17 cellular contexts compared by ENCODE assay signal in genomic region chr7:105215182-105215581, GRCh38.
"Had no signal": no experiment of that assay in that cellular context is flagged by ENCODE, and none has a peak within 500 bp of the region (broad histone marks: within the 10 kb centered on the region; RNA-seq: fewer than 3 reads in every experiment).

No MANE protein-coding gene starts in this region.

- H3K4me3 Mint-ChIP-seq: naive thymus-derived CD8-positive, alpha-beta T cell; stimulated activated naive B cell treated with anti-CD40 and anti-IgM and Interleukin-4, amounts not matched to agents 10 μg/mL and 1 μg/mL and 100 μg/mL, for 72 hours had no signal

- ATAC-seq: esophagus mucosa; gastrocnemius medialis; heart right ventricle; left lobe of liver; mucosa of descending colon; naive thymus-derived CD8-positive, alpha-beta T cell; sciatic nerve; stimulated activated naive B cell treated with anti-CD40 and anti-IgM and Interleukin-4, amounts not matched to agents 10 μg/mL and 1 μg/mL and 100 μg/mL, for 72 hours had no signal

- H3K27ac Mint-ChIP-seq: stimulated activated naive B cell treated with anti-CD40 and anti-IgM and Interleukin-4, amounts not matched to agents 10 μg/mL and 1 μg/mL and 100 μg/mL, for 72 hours had no signal

- H3K27me3 Mint-ChIP-seq: naive thymus-derived CD8-positive, alpha-beta T cell; stimulated activated naive B cell treated with anti-CD40 and anti-IgM and Interleukin-4, amounts not matched to agents 10 μg/mL and 1 μg/mL and 100 μg/mL, for 72 hours had no signal

- DNase-seq: effector memory CD4-positive, alpha-beta T cell; gastrocnemius medialis; heart right ventricle; hypothalamus; mammary epithelial cell; mucosa of descending colon; naive thymus-derived CD8-positive, alpha-beta T cell; posterior cingulate gyrus; spleen; stimulated activated CD4-positive, alpha-beta T cell treated with anti-CD3 and anti-CD28 coated beads, Interleukin-15, amount 100 ng/mL, for 24 hours; stimulated activated CD4-positive, alpha-beta T cell treated with anti-CD3 and anti-CD28 coated beads, Interleukin-1b, Interleukin-23, amount 100 ng/mL, for 48 hours; stimulated activated CD4-positive, alpha-beta T cell treated with anti-CD3 and anti-CD28 coated beads, Interleukin-4, amount 100 ng/mL, for 24 hours; stimulated activated naive B cell treated with anti-CD40 and anti-IgM and Interleukin-4, amounts not matched to agents 10 μg/mL and 1 μg/mL and 100 μg/mL, for 72 hours; trophoblast cell had no signal
